Comparison of ENCODE assay signal across 1 cellular context in genomic region chr17:18260332-18261145, GRCh38.
TF ChIP-seq lines count a peak whose summit lies in the region.

Gene MIEF2, plus strand, starts transcription at chr17:18260662. Its CDS starts 2,059 bp downstream, at chr17:18262721.

TF ChIP-seq in HepG2, 621 proteins besides CTCF, POLR2A, EP300 and RAD21 (continued from another document and continues in another):
- TF ChIP-seq ATF2 (CRISPR knock-in tag; IDR thresholded peaks at IDR 0.05) (no peak), NFKBIZ (CRISPR knock-in tag; IDR thresholded peaks at IDR 0.05) (no peak), KLF16 (CRISPR knock-in tag; IDR thresholded peaks at IDR 0.05) (peak in 1 of 2 experiments; percentile 76; a peak in 2 of 4 replicates), ZNF639 (CRISPR knock-in tag; conservative IDR thresholded peaks at IDR 0.05) (peak; percentile 88), ZNF33A (CRISPR knock-in tag; IDR thresholded peaks at IDR 0.05; ENCODE audit: borderline replicate concordance) (no peak), NR2F6 (IDR thresholded peaks at IDR 0.05) (no peak), NR2F6 (CRISPR knock-in tag; IDR thresholded peaks at IDR 0.05) (peak; percentile 36; the same call in 1 of the 2 replicates), HNRNPL (IDR thresholded peaks at IDR 0.05; ENCODE audit: low read depth, low read length) (0 out of 2 replicates have a peak, but pooled peaks have one; percentile 53), ZNF138 (CRISPR knock-in tag; IDR thresholded peaks at IDR 0.05; ENCODE audit: low read depth) (0 out of 2 replicates have a peak, but pooled peaks have one; percentile 20), CCDC6 (CRISPR knock-in tag; IDR thresholded peaks at IDR 0.05) (no peak), IRX3 (CRISPR knock-in tag; IDR thresholded peaks at IDR 0.05; ENCODE audit: borderline replicate concordance, low read depth) (peak; percentile 48), ZNF501 (CRISPR knock-in tag; IDR thresholded peaks at IDR 0.05) (peak; percentile 87), ZMAT3 (CRISPR knock-in tag; conservative IDR thresholded peaks at IDR 0.05) (no peak; the same call in 1 of the 2 replicates), NR3C1 (CRISPR knock-in tag; IDR thresholded peaks at IDR 0.05) (no peak), CEBPZ (IDR thresholded peaks at IDR 0.05; ENCODE audit: low read length) (no peak), ZNF468 (CRISPR knock-in tag; IDR thresholded peaks at IDR 0.05) (peak; percentile 58; the same call in 1 of the 2 replicates), ZNF451 (CRISPR knock-in tag; IDR thresholded peaks at IDR 0.05) (peak; percentile 84), ZFY (CRISPR knock-in tag; IDR thresholded peaks at IDR 0.05) (peak; percentile 96), TFDP2 (CRISPR knock-in tag; IDR thresholded peaks at IDR 0.05) (peak; percentile 74; the same call in 1 of the 2 replicates), SMAD9 (CRISPR knock-in tag; IDR thresholded peaks at IDR 0.05) (no peak), ZNF101 (CRISPR knock-in tag; IDR thresholded peaks at IDR 0.05; ENCODE audit: borderline replicate concordance, low read depth) (no peak), GMEB2 (CRISPR knock-in tag; IDR thresholded peaks at IDR 0.05; ENCODE audit: low read depth) (peak; percentile 70), WIZ (CRISPR knock-in tag; IDR thresholded peaks at IDR 0.05) (0 out of 2 replicates have a peak, but pooled peaks have one; percentile 24), GTF2F1 (IDR thresholded peaks at IDR 0.05; ENCODE audit: low read length) (no peak), ZNF275 (CRISPR knock-in tag; IDR thresholded peaks at IDR 0.05; ENCODE audit: borderline replicate concordance) (no peak), ARNT2 (CRISPR knock-in tag; IDR thresholded peaks at IDR 0.05; ENCODE audit: low read depth) (0 out of 2 replicates have a peak, but pooled peaks have one; percentile 74), ZNF615 (CRISPR knock-in tag; IDR thresholded peaks at IDR 0.05; ENCODE audit: borderline replicate concordance) (no peak), ZNF24 (IDR thresholded peaks at IDR 0.05) (no peak), ZBTB38 (CRISPR knock-in tag; IDR thresholded peaks at IDR 0.05) (no peak), ZNF124 (CRISPR knock-in tag; IDR thresholded peaks at IDR 0.05) (no peak), SKIL (CRISPR knock-in tag; IDR thresholded peaks at IDR 0.05; ENCODE audit: borderline replicate concordance) (no peak), TARDBP (CRISPR knock-in tag; IDR thresholded peaks at IDR 0.05) (peak; percentile 62; the same call in 1 of the 2 replicates), ZNF256 (CRISPR knock-in tag; conservative IDR thresholded peaks at IDR 0.05) (no peak), NFYC (CRISPR knock-in tag; IDR thresholded peaks at IDR 0.05) (peak; percentile 97), RBAK (CRISPR knock-in tag; IDR thresholded peaks at IDR 0.05) (no peak), ZMYM4 (CRISPR knock-in tag; IDR thresholded peaks at IDR 0.05) (peak; percentile 72), PITX1 (CRISPR knock-in tag; IDR thresholded peaks at IDR 0.05) (peak; percentile 62), ZNF772 (CRISPR knock-in tag; IDR thresholded peaks at IDR 0.05) (peak; percentile 81), ATF3 (CRISPR knock-in tag; IDR thresholded peaks at IDR 0.05) (no peak), ZNF883 (CRISPR knock-in tag; IDR thresholded peaks at IDR 0.05; ENCODE audit: not compliant biosample characterization) (peak; percentile 92), PRDM4 (CRISPR knock-in tag; IDR thresholded peaks at IDR 0.05; ENCODE audit: borderline replicate concordance) (no peak), ELF1 (CRISPR knock-in tag; IDR thresholded peaks at IDR 0.05) (peak; percentile 56), TBX2 (CRISPR knock-in tag; IDR thresholded peaks at IDR 0.05; ENCODE audit: borderline replicate concordance) (peak; percentile 100), ZNF740 (CRISPR knock-in tag; IDR thresholded peaks at IDR 0.05) (no peak), ZNF441 (CRISPR knock-in tag; IDR thresholded peaks at IDR 0.05; ENCODE audit: borderline replicate concordance) (0 out of 2 replicates have a peak, but pooled peaks have one; percentile 38), ZBTB10 (CRISPR knock-in tag; IDR thresholded peaks at IDR 0.05; ENCODE audit: borderline replicate concordance) (no peak), SOX6 (IDR thresholded peaks at IDR 0.05) (no peak), SOX6 (CRISPR knock-in tag; IDR thresholded peaks at IDR 0.05) (peak; percentile 40; the same call in 1 of the 2 replicates), RFXAP (CRISPR knock-in tag; IDR thresholded peaks at IDR 0.05; ENCODE audit: borderline replicate concordance) (peak; percentile 73; the same call in 1 of the 2 replicates)
